ENCODE assay signal across 2 cellular contexts in the genomic region with DNA sequence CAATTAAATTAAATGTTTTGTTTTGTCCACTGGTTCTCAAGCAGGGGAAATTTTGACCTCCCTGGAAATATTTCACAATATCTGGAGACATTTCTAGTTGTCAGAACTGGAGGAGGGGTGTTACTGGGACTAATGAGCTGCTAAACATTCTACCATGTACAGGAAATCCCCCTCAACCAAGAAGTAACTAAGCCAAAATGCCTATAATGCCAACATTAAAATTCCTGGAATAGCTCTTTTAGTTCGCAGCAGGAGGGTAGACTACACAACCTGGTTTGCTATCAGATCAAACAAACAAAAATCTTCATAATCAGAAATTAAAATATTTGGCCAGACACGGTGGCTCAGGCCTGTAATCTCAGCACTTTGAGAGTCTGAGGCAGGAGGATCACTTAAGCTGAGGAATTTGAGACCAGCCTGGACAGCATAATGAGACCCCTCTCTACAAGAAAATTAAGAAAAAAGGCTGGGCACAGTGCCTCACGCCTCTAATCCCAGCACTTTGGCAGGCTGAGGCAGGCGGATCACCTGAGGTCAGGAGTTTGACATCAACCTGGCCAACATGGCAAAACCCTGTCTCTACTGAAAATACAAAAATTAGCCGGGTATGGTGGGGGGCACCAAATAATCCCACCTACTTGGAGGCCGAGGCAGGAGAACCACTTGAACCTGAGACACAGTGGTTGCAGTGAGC.
A peak's percentile ranks its signal among the peaks of the same experiment; 100 is the strongest.
TF ChIP-seq lines count a peak whose summit lies in the region.

No MANE protein-coding gene starts in this region.

TF ChIP-seq in IMR-90, 13 proteins besides CTCF, POLR2A, EP300 and RAD21:
- peak; percentile 82 for TF ChIP-seq CEBPB (IDR thresholded peaks at IDR 0.05; ENCODE audit: low read depth, low read length)
- TF ChIP-seq RCOR1 (IDR thresholded peaks at IDR 0.05; ENCODE audit: insufficient replicate concordance, low read length) = no peak

TF ChIP-seq in K562, 482 proteins besides CTCF, POLR2A, EP300 and RAD21:
- TF ChIP-seq CEBPB (tag; IDR thresholded peaks at IDR 0.05) (0 out of 2 replicates have a peak, but pooled peaks have one; percentile 32), CBX1 (IDR thresholded peaks at IDR 0.05; ENCODE audit: low read depth) (no peak), HDAC8 (tag; IDR thresholded peaks at IDR 0.05) (no peak), XRCC4 (IDR thresholded peaks at IDR 0.05; ENCODE audit: extremely low read depth, insufficient read depth, insufficient read length) (no peak)
